Comparison of ENCODE assay signal across 1 cellular context in the genomic region with DNA sequence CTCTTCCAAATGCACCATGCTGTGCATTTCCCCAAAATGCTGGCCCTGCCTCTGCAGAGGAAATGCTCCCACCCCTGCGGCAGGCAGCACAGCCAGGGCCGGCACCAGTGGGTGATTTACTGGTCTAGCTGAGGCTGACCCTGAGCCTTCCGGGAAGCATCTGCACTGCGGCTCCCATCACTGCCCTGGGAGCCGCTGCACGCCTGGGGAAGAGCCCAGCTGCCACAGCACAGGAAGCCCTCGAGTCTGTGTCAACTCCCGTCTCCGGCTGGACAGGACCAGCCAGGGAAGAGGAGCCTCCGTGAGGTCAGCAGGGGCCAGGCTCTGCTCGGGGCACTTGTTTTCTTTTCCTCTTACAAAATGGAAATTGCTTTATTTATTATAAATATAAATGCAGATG.
TF ChIP-seq lines count a peak whose summit lies in the region.

No MANE protein-coding gene starts in this region.

TF ChIP-seq in GM23338, 12 proteins besides CTCF, POLR2A, EP300 and RAD21 (continued from another document):
- TF ChIP-seq, protein P1, sequence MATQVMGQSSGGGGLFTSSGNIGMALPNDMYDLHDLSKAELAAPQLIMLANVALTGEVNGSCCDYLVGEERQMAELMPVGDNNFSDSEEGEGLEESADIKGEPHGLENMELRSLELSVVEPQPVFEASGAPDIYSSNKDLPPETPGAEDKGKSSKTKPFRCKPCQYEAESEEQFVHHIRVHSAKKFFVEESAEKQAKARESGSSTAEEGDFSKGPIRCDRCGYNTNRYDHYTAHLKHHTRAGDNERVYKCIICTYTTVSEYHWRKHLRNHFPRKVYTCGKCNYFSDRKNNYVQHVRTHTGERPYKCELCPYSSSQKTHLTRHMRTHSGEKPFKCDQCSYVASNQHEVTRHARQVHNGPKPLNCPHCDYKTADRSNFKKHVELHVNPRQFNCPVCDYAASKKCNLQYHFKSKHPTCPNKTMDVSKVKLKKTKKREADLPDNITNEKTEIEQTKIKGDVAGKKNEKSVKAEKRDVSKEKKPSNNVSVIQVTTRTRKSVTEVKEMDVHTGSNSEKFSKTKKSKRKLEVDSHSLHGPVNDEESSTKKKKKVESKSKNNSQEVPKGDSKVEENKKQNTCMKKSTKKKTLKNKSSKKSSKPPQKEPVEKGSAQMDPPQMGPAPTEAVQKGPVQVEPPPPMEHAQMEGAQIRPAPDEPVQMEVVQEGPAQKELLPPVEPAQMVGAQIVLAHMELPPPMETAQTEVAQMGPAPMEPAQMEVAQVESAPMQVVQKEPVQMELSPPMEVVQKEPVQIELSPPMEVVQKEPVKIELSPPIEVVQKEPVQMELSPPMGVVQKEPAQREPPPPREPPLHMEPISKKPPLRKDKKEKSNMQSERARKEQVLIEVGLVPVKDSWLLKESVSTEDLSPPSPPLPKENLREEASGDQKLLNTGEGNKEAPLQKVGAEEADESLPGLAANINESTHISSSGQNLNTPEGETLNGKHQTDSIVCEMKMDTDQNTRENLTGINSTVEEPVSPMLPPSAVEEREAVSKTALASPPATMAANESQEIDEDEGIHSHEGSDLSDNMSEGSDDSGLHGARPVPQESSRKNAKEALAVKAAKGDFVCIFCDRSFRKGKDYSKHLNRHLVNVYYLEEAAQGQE (IDR thresholded peaks at IDR 0.05; ENCODE audit: unreplicated experiment): no peak
- TF ChIP-seq, protein P2, sequence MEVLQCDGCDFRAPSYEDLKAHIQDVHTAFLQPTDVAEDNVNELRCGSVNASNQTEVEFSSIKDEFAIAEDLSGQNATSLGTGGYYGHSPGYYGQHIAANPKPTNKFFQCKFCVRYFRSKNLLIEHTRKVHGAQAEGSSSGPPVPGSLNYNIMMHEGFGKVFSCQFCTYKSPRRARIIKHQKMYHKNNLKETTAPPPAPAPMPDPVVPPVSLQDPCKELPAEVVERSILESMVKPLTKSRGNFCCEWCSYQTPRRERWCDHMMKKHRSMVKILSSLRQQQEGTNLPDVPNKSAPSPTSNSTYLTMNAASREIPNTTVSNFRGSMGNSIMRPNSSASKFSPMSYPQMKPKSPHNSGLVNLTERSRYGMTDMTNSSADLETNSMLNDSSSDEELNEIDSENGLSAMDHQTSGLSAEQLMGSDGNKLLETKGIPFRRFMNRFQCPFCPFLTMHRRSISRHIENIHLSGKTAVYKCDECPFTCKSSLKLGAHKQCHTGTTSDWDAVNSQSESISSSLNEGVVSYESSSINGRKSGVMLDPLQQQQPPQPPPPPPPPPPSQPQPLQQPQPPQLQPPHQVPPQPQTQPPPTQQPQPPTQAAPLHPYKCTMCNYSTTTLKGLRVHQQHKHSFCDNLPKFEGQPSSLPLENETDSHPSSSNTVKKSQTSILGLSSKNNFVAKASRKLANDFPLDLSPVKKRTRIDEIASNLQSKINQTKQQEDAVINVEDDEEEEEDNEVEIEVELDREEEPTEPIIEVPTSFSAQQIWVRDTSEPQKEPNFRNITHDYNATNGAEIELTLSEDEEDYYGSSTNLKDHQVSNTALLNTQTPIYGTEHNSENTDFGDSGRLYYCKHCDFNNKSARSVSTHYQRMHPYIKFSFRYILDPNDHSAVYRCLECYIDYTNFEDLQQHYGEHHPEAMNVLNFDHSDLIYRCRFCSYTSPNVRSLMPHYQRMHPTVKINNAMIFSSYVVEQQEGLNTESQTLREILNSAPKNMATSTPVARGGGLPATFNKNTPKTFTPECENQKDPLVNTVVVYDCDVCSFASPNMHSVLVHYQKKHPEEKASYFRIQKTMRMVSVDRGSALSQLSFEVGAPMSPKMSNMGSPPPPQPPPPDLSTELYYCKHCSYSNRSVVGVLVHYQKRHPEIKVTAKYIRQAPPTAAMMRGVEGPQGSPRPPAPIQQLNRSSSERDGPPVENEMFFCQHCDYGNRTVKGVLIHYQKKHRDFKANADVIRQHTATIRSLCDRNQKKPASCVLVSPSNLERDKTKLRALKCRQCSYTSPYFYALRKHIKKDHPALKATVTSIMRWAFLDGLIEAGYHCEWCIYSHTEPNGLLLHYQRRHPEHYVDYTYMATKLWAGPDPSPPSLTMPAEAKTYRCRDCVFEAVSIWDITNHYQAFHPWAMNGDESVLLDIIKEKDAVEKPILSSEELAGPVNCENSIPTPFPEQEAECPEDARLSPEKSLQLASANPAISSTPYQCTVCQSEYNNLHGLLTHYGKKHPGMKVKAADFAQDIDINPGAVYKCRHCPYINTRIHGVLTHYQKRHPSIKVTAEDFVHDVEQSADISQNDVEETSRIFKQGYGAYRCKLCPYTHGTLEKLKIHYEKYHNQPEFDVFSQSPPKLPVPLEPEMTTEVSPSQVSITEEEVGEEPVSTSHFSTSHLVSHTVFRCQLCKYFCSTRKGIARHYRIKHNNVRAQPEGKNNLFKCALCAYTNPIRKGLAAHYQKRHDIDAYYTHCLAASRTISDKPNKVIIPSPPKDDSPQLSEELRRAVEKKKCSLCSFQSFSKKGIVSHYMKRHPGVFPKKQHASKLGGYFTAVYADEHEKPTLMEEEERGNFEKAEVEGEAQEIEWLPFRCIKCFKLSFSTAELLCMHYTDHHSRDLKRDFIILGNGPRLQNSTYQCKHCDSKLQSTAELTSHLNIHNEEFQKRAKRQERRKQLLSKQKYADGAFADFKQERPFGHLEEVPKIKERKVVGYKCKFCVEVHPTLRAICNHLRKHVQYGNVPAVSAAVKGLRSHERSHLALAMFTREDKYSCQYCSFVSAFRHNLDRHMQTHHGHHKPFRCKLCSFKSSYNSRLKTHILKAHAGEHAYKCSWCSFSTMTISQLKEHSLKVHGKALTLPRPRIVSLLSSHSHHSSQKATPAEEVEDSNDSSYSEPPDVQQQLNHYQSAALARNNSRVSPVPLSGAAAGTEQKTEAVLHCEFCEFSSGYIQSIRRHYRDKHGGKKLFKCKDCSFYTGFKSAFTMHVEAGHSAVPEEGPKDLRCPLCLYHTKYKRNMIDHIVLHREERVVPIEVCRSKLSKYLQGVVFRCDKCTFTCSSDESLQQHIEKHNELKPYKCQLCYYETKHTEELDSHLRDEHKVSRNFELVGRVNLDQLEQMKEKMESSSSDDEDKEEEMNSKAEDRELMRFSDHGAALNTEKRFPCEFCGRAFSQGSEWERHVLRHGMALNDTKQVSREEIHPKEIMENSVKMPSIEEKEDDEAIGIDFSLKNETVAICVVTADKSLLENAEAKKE (CRISPR knock-in tag; IDR thresholded peaks at IDR 0.05): no peak
- no peak for TF ChIP-seq ETS1 (IDR thresholded peaks at IDR 0.05)
TF ChIP-seq in GM23338: peak in this region for 0.
